Comparison of ENCODE assay signal across 16 cellular contexts in the genomic region with DNA sequence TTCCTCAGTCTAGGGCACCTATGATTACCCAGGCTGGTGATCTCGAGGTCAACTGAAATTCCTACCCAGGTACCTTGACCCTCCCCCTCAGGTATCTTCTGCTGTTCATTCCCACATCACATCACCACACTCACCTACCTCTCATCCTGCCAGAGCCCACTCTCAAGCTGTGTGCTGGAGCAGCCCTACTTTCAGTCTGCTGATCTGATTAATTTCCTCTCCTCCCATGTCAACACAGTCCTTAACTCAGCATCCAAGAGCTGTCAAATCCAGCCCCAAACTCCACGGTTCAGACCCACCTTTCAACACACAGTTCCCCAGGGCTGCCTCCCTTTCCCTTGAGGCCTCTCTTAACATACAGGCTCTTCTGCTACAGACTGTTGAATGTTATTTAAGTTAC. TPM values are rescaled to one million over a fixed set of nuclear protein-coding genes. Genes with fewer than 3 reads are reported as not detected.
DNase-seq lines count a peak whose midpoint lies in the region; ATAC-seq and TF ChIP-seq lines count a peak whose summit lies in the region.
"Had no signal": no experiment of that assay in that cellular context is flagged by ENCODE, and none has a peak within 500 bp of the region (broad histone marks: within the 10 kb centered on the region; RNA-seq: fewer than 3 reads in every experiment).

No MANE protein-coding gene starts in this region.

- peaks cover 71 to 94% of the 10 kb centered on the region in 2 donors for H3K36me3 Mint-ChIP-seq in CD4-positive, alpha-beta memory T cell
- peaks cover 85% of the 10 kb centered on the region for H3K36me3 Mint-ChIP-seq in activated T-helper 2 cell treated with anti-CD3 and anti-CD28 coated beads, Interferon-gamma antibody, Interleukin-2, Interleukin-4, amounts not matched to agents 10 μg/mL and 5 μg/mL and 100 μg/mL, durations not matched to agents 14 hours and 24 hours and 36 hours (ENCODE audit: low read depth)
- H3K36me3 Mint-ChIP-seq in naive B cell = peaks cover 38 to 46% of the 10 kb centered on the region in 2 donors

- peaks cover 36% of the 10 kb centered on the region for H3K4me1 ChIP-seq in CD4-positive, alpha-beta memory T cell (ENCODE audit: insufficient read depth, low read length)
- H3K4me1 ChIP-seq in DND-41 (ENCODE audit: insufficient read depth, low read length) = no peaks in the 10 kb centered on the region
- H3K4me1 ChIP-seq: BE2C had no signal

- H3K4me3 Mint-ChIP-seq in CD4-positive, alpha-beta memory T cell = no peak overlapping the region
- no peak overlapping the region for H3K4me3 Mint-ChIP-seq in activated T-helper 2 cell treated with anti-CD3 and anti-CD28 coated beads, Interferon-gamma antibody, Interleukin-2, Interleukin-4, amounts not matched to agents 10 μg/mL and 5 μg/mL and 100 μg/mL, durations not matched to agents 14 hours and 24 hours and 36 hours (ENCODE audit: low read depth)
- peak overlapping the region in 3 of 8 donors; percentile 13 to 50 (median 44) for H3K4me3 Mint-ChIP-seq in naive B cell

- H3K9me3 Mint-ChIP-seq in CD4-positive, alpha-beta memory T cell = no peaks in the 10 kb centered on the region
- H3K9me3 Mint-ChIP-seq in activated T-helper 2 cell treated with anti-CD3 and anti-CD28 coated beads, Interferon-gamma antibody, Interleukin-2, Interleukin-4, amounts not matched to agents 10 μg/mL and 5 μg/mL and 100 μg/mL, durations not matched to agents 14 hours and 24 hours and 36 hours = no peaks in the 10 kb centered on the region
- peaks cover 0 to 2% (median 0%) of the 10 kb centered on the region in 7 donors for H3K9me3 Mint-ChIP-seq in naive B cell

- peaks cover 41 to 81% (median 52%) of the 10 kb centered on the region in 4 donors for H3K4me1 Mint-ChIP-seq in CD4-positive, alpha-beta memory T cell
- H3K4me1 Mint-ChIP-seq in activated T-helper 2 cell treated with anti-CD3 and anti-CD28 coated beads, Interferon-gamma antibody, Interleukin-2, Interleukin-4, amounts not matched to agents 10 μg/mL and 5 μg/mL and 100 μg/mL, durations not matched to agents 14 hours and 24 hours and 36 hours (ENCODE audit: low read depth) = peaks cover 16% of the 10 kb centered on the region
- peaks cover 19 to 51% (median 22%) of the 10 kb centered on the region in 3 donors for H3K4me1 Mint-ChIP-seq in naive B cell

- H3K4me3 ChIP-seq in CD4-positive, alpha-beta memory T cell (ENCODE audit: low read length in 2 of 2) = no peak overlapping the region
- no peak overlapping the region for H3K4me3 ChIP-seq in DND-41 (ENCODE audit: low read depth in 1 of 2, low read length in 2 of 2)
- H3K4me3 ChIP-seq: left lung had no signal

- intact Hi-C loops in CD4-positive, alpha-beta memory T cell (cut with micrococcal nuclease) = no loop called here
- intact Hi-C loops in activated T-helper 2 cell treated with anti-CD3 and anti-CD28 coated beads, Interferon-gamma antibody, Interleukin-2, Interleukin-4, amounts not matched to agents 10 μg/mL and 5 μg/mL and 100 μg/mL, durations not matched to agents 14 hours and 24 hours and 36 hours (cut with micrococcal nuclease) = no loop called here

- no peaks in the 10 kb centered on the region for H3K27me3 ChIP-seq in CD4-positive, alpha-beta memory T cell (ENCODE audit: insufficient read depth, low read length)
- no peaks in the 10 kb centered on the region for H3K27me3 ChIP-seq in DND-41 (ENCODE audit: insufficient read depth, low read length, poor library complexity)
- H3K27me3 ChIP-seq: BE2C, left lung had no signal

- H3K9me3 ChIP-seq in CD4-positive, alpha-beta memory T cell (ENCODE audit: control insufficient read depth in 1 of 2, low read length in 2 of 2) = no peaks in the 10 kb centered on the region
- H3K9me3 ChIP-seq in DND-41 (ENCODE audit: insufficient read depth, low read length, severe bottlenecking) = no peaks in the 10 kb centered on the region
- H3K9me3 ChIP-seq: BE2C, left lung had no signal

- no peak overlapping the region for H3K9ac ChIP-seq in DND-41 (ENCODE audit: low read depth, low read length)

- H3K27me3 Mint-ChIP-seq in CD4-positive, alpha-beta memory T cell = no peaks in the 10 kb centered on the region
- H3K27me3 Mint-ChIP-seq in activated T-helper 2 cell treated with anti-CD3 and anti-CD28 coated beads, Interferon-gamma antibody, Interleukin-2, Interleukin-4, amounts not matched to agents 10 μg/mL and 5 μg/mL and 100 μg/mL, durations not matched to agents 14 hours and 24 hours and 36 hours (ENCODE audit: low read depth) = no peaks in the 10 kb centered on the region
- H3K27me3 Mint-ChIP-seq in naive B cell = no peaks in the 10 kb centered on the region

- no peak overlapping the region for H3K4me2 ChIP-seq in DND-41 (ENCODE audit: insufficient read depth, low read length)

- peak overlapping the region; percentile 14 to 90 (median 87) for H3K27ac Mint-ChIP-seq in CD4-positive, alpha-beta memory T cell
- H3K27ac Mint-ChIP-seq in activated T-helper 2 cell treated with anti-CD3 and anti-CD28 coated beads, Interferon-gamma antibody, Interleukin-2, Interleukin-4, amounts not matched to agents 10 μg/mL and 5 μg/mL and 100 μg/mL, durations not matched to agents 14 hours and 24 hours and 36 hours = peak overlapping the region; percentile 35
- peak overlapping the region; percentile 72 to 94 (median 80) for H3K27ac Mint-ChIP-seq in naive B cell

- ATAC-seq in DND-41 (ENCODE audit: insufficient read depth, low read depth) (0 out of 3 replicates have a peak, but pooled peaks have one; percentile 16), naive B cell (ENCODE audit: low read depth in 2 of 2) (no peak), GM18858 (IDR thresholded peaks at IDR 0.05; ENCODE audit: unreplicated experiment) (no peak), GM21786 (IDR thresholded peaks at IDR 0.05; ENCODE audit: unreplicated experiment) (no peak), GM19463 (IDR thresholded peaks at IDR 0.05; ENCODE audit: unreplicated experiment) (no peak)
- ATAC-seq: left lung had no signal

- H3K27ac ChIP-seq in CD4-positive, alpha-beta memory T cell (ENCODE audit: low read depth, low read length) = no peak overlapping the region
- H3K27ac ChIP-seq in DND-41 (ENCODE audit: low read length) = no peak overlapping the region
- H3K27ac ChIP-seq: left lung had no signal

- CTCF ChIA-PET in CD4-positive, alpha-beta memory T cell (lab: Charles Lee; ENCODE audit: partially characterized antibody) = no interaction called here

- H3K36me3 ChIP-seq in CD4-positive, alpha-beta memory T cell (ENCODE audit: insufficient read depth, low read length) = peaks cover 85% of the 10 kb centered on the region
- H3K36me3 ChIP-seq in DND-41 (ENCODE audit: insufficient read depth, low read length) = peaks cover 93% of the 10 kb centered on the region

- no peak for TF ChIP-seq CTCF in DND-41 (IDR thresholded peaks at IDR 0.05; ENCODE audit: borderline replicate concordance, extremely low read depth, low read length, poor library complexity, severe bottlenecking)

- DNase-seq in CD4-positive, alpha-beta memory T cell = no peak
- DNase-seq in DND-41 (no peak), naive B cell (no peak)
- no peak for DNase-seq in activated T-helper 2 cell treated with anti-CD3 and anti-CD28 coated beads, Interferon-gamma antibody, Interleukin-2, Interleukin-4, amounts not matched to agents 10 μg/mL and 5 μg/mL and 100 μg/mL, durations not matched to agents 14 hours and 24 hours and 36 hours (ENCODE audit: low spot score)
- DNase-seq: activated CD8-positive, alpha-beta memory T cell treated with anti-CD3 and anti-CD28 coated beads for 24 hours; BE2C; DMS53; foreskin fibroblast; left lung; NCI-H146; NCI-H2227 treated with DMSO at 0.1 percent for 48 hours; Right ventricle myocardium superior; T1000 had no signal

- peaks cover 20% of the 10 kb centered on the region for H3K79me2 ChIP-seq in DND-41 (ENCODE audit: insufficient read depth, low read length)

- POLR2A ChIA-PET in CD4-positive, alpha-beta memory T cell (lab: Charles Lee; ENCODE audit: partially characterized antibody) = interaction anchor here (0.8 to 1.6 kb wide), 4 partner anchors 8 to 43 kb away, joined by 3 to 5 read pairs (median 3); a partner anchor contains a TSS

- no peak overlapping the region for H2AFZ ChIP-seq in DND-41 (ENCODE audit: low read depth, low read length)

- peaks cover 34% of the 10 kb centered on the region for H4K20me1 ChIP-seq in DND-41 (ENCODE audit: insufficient read depth, low read length)

RNA-seq across cellular contexts. Expression of a gene that starts 42.4 kb away (rescaled TPM):
- 100 to 1,000 TPM; 264 to 277 TPM for total RNA-seq in CD4-positive, alpha-beta memory T cell
- 100 to 1,000 TPM; 260 to 268 TPM for polyA plus RNA-seq in CD4-positive, alpha-beta memory T cell
- 204 and 206 TPM in 2 replicates for total RNA-seq in activated T-helper 2 cell treated with anti-CD3 and anti-CD28 coated beads, Interferon-gamma antibody, Interleukin-2, Interleukin-4, amounts not matched to agents 10 μg/mL and 5 μg/mL and 100 μg/mL, durations not matched to agents 14 hours and 24 hours and 36 hours
- 100 to 1,000 TPM; 463 to 555 (median 516) TPM for polyA plus RNA-seq in naive B cell (ENCODE audit: low read depth in 6 of 6)

Comparison
In these comparisons a context has a peak if more than half of its experiments do, and no peak if none do; other contexts are left out.
1. H3K27ac Mint-ChIP-seq: peak in every context shown above with its lines; median percentile 87 in CD4-positive, alpha-beta memory T cell; 80 in naive B cell; 35 in activated T-helper 2 cell treated with anti-CD3 and anti-CD28 coated beads, Interferon-gamma antibody, Interleukin-2, Interleukin-4, amounts not matched to agents 10 μg/mL and 5 μg/mL and 100 μg/mL, durations not matched to agents 14 hours and 24 hours and 36 hours.